ENCODE assay signal across 14 cellular contexts in genomic region chr10:101071266-101071884, GRCh38. TPM values are rescaled to one million over a fixed set of nuclear protein-coding genes. Genes with fewer than 3 reads are reported as not detected.
DNase-seq lines count a peak whose midpoint lies in the region; ATAC-seq and TF ChIP-seq lines count a peak whose summit lies in the region.
"Had no signal": no experiment of that assay in that cellular context is flagged by ENCODE, and none has a peak within 500 bp of the region (broad histone marks: within the 10 kb centered on the region; RNA-seq: fewer than 3 reads in every experiment).

No MANE protein-coding gene starts in this region.

- H4K5ac ChIP-seq in mesendoderm (ENCODE audit: low read length) = no peak overlapping the region

- no peak overlapping the region for H2AK5ac ChIP-seq in mesendoderm (ENCODE audit: low read length)

- no peak overlapping the region for H3K27ac Mint-ChIP-seq in stimulated activated naive CD8-positive, alpha-beta T cell treated with anti-CD3 and anti-CD28 coated beads, Interleukin-15, amount 100 ng/mL, for 72 hours
- H3K27ac Mint-ChIP-seq: CD8-positive, alpha-beta T cell had no signal

- no peak overlapping the region for H3K18ac ChIP-seq in mesendoderm (ENCODE audit: low read length)

- no peak overlapping the region for H4K8ac ChIP-seq in mesendoderm (ENCODE audit: low read depth, low read length)

- H3K4me3 Mint-ChIP-seq in stimulated activated naive CD8-positive, alpha-beta T cell treated with anti-CD3 and anti-CD28 coated beads, Interleukin-15, amount 100 ng/mL, for 72 hours = no peak overlapping the region
- H3K4me3 Mint-ChIP-seq: CD8-positive, alpha-beta T cell had no signal

- WGBS in mesendoderm (ENCODE audit: extremely low coverage, insufficient coverage, low lambda C conversion rate) = no CpG with 5 or more reads among the region's 6 CpGs

- peak overlapping the region in 1 of 2 donors; percentile 60 for H3K27ac ChIP-seq in left lung
- H3K27ac ChIP-seq in mesendoderm (ENCODE audit: low read depth, low read length) = no peak overlapping the region
- H3K27ac ChIP-seq: gastrocnemius medialis had no signal

- H3K23ac ChIP-seq in mesendoderm (ENCODE audit: low read length) = no peak overlapping the region

- H3K36me3 ChIP-seq in left lung (no peaks in the 10 kb centered on the region), mesendoderm (ENCODE audit: control insufficient read depth, insufficient read depth, low read length) (no peaks in the 10 kb centered on the region)
- H3K36me3 ChIP-seq: gastrocnemius medialis had no signal

- H3K4me1 ChIP-seq in left lung (peaks cover 0 to 28% of the 10 kb centered on the region in 2 donors), mesendoderm (ENCODE audit: control insufficient read depth, low read depth, low read length) (peaks cover 7% of the 10 kb centered on the region)

- H3K27me3 ChIP-seq in left lung = peaks cover 13 to 64% of the 10 kb centered on the region in 2 donors
- H3K27me3 ChIP-seq in mesendoderm (ENCODE audit: insufficient read depth, low read length, poor library complexity) = peaks cover 10% of the 10 kb centered on the region

- H3K9ac ChIP-seq in mesendoderm (ENCODE audit: low read length) = no peak overlapping the region
- H3K9ac ChIP-seq: SK-N-SH had no signal

- no peak for TF ChIP-seq CTCF in left lung (IDR thresholded peaks at IDR 0.05)

- peaks cover 22% of the 10 kb centered on the region for H3K4me1 Mint-ChIP-seq in stimulated activated naive CD8-positive, alpha-beta T cell treated with anti-CD3 and anti-CD28 coated beads, Interleukin-15, amount 100 ng/mL, for 72 hours

- H3K79me2 ChIP-seq in mesendoderm (ENCODE audit: control insufficient read depth, insufficient read depth, low read length) = no peaks in the 10 kb centered on the region

- H3K56ac ChIP-seq in mesendoderm (ENCODE audit: low read length) = no peak overlapping the region

- H3K9me3 ChIP-seq in left lung = no peaks in the 10 kb centered on the region
- H3K9me3 ChIP-seq: gastrocnemius medialis, SK-N-SH had no signal

- H3K9me3 Mint-ChIP-seq in stimulated activated naive CD8-positive, alpha-beta T cell treated with anti-CD3 and anti-CD28 coated beads, Interleukin-15, amount 100 ng/mL, for 72 hours = no peaks in the 10 kb centered on the region
- H3K9me3 Mint-ChIP-seq: CD8-positive, alpha-beta T cell had no signal

- no peak for ATAC-seq in stimulated activated naive CD8-positive, alpha-beta T cell treated with anti-CD3 and anti-CD28 coated beads, Interleukin-15, Interleukin-2, amounts not matched to agents 100 U/mL and 50 U/mL, for 24 hours
- ATAC-seq in stimulated activated naive CD8-positive, alpha-beta T cell treated with anti-CD3 and anti-CD28 coated beads, Interleukin-15, amount 100 ng/mL, for 72 hours = no peak
- ATAC-seq in left lung = peak; percentile 31
- ATAC-seq: CD8-positive, alpha-beta T cell; gastrocnemius medialis had no signal

- no peak overlapping the region for H2BK15ac ChIP-seq in mesendoderm (replicated peaks; ENCODE audit: low read depth)

- H3K4me3 ChIP-seq in left lung (no peak overlapping the region), mesendoderm (ENCODE audit: low read length) (no peak overlapping the region)
- H3K4me3 ChIP-seq: gastrocnemius medialis, smooth muscle cell had no signal

- no peaks in the 10 kb centered on the region for H3K79me1 ChIP-seq in mesendoderm (ENCODE audit: low read length)

- intact Hi-C loops in left lung (cut with DNase I) = no loop called here

- H2BK5ac ChIP-seq in mesendoderm (ENCODE audit: low read length) = no peak overlapping the region

- no peak overlapping the region for H3K4ac ChIP-seq in mesendoderm (ENCODE audit: low read depth, low read length)

- peaks cover 65% of the 10 kb centered on the region for H3K27me3 Mint-ChIP-seq in stimulated activated naive CD8-positive, alpha-beta T cell treated with anti-CD3 and anti-CD28 coated beads, Interleukin-15, amount 100 ng/mL, for 72 hours

- H3K4me2 ChIP-seq in mesendoderm (ENCODE audit: low read length) = no peak overlapping the region
- H3K4me2 ChIP-seq: SK-N-SH, smooth muscle cell had no signal

- no peak overlapping the region for H2BK120ac ChIP-seq in mesendoderm (ENCODE audit: low read depth, low read length)

- peak; percentile 41 for DNase-seq in stimulated activated naive CD8-positive, alpha-beta T cell treated with anti-CD3 and anti-CD28 coated beads, Interleukin-15, Interleukin-2, amounts not matched to agents 100 U/mL and 50 U/mL, for 24 hours
- DNase-seq in stimulated activated naive CD8-positive, alpha-beta T cell treated with anti-CD3 and anti-CD28 coated beads, Interleukin-15, amount 100 ng/mL, for 72 hours = no peak
- DNase-seq in SIG-M5 treated with dmso at 0.1 percent for 504 hours (lab: John Stamatoyannopoulos, UW; ENCODE audit: unreplicated experiment) (peak; percentile 98), left lung (peak in 1 of 2 donors; percentile 87), NCI-H2196 (lab: John Stamatoyannopoulos, UW; ENCODE audit: unreplicated experiment) (no peak), DMS153 treated with DMSO at 0.1 percent for 48 hours (lab: John Stamatoyannopoulos, UW; ENCODE audit: unreplicated experiment) (no peak), mesendoderm (no peak), NCI-H2081 (lab: John Stamatoyannopoulos, UW) (no peak)
- DNase-seq: CD8-positive, alpha-beta T cell; midbrain; SK-N-SH had no signal

RNA-seq across cellular contexts. Expression of gene KAZALD1, which starts 9.6 kb away (rescaled TPM):
- 10 to 100 TPM in 1 of 2 donors, 1 to 10 TPM in 1; 7.1 to 12.0 TPM for total RNA-seq in left lung
- polyA plus RNA-seq in mesendoderm (2013, experiment 1 of 2) = 0.22 TPM
- 0.21 TPM for polyA plus RNA-seq in mesendoderm (2013, experiment 2 of 2)
- total RNA-seq: CD8-positive, alpha-beta T cell had no signal

RNA-seq across cellular contexts. Expression of gene SFXN3, which starts 40.3 kb away (rescaled TPM):
- 10 to 100 TPM; 67.2 to 79.0 TPM for total RNA-seq in left lung
- polyA plus RNA-seq in mesendoderm (2013, experiment 1 of 2) = 1.3 TPM
- 1.3 TPM for polyA plus RNA-seq in mesendoderm (2013, experiment 2 of 2)

RNA-seq across cellular contexts. Expression of gene PDZD7, which starts 40.4 kb away (rescaled TPM):
- under 1 TPM; 0.58 to 0.96 TPM for total RNA-seq in left lung
- polyA plus RNA-seq in mesendoderm (2013, experiment 1 of 2) = 0.39 TPM
- 0.39 TPM for polyA plus RNA-seq in mesendoderm (2013, experiment 2 of 2)

RNA-seq across cellular contexts. Expression of gene TLX1, which starts 59.7 kb away (rescaled TPM):
- total RNA-seq in left lung = not detected
- polyA plus RNA-seq in mesendoderm (2013, experiment 1 of 2) = 0.06 TPM
- not detected for polyA plus RNA-seq in mesendoderm (2013, experiment 2 of 2)
- total RNA-seq: CD8-positive, alpha-beta T cell; gastrocnemius medialis; HT-29; smooth muscle cell had no signal
- polyA plus RNA-seq: SK-N-SH, smooth muscle cell had no signal

Comparison
In these comparisons a context has a peak if more than half of its experiments do, and no peak if none do; other contexts are left out.
1. DNase-seq: peak in stimulated activated naive CD8-positive, alpha-beta T cell treated with anti-CD3 and anti-CD28 coated beads, Interleukin-15, Interleukin-2, amounts not matched to agents 100 U/mL and 50 U/mL, for 24 hours (single experiment) and SIG-M5 treated with dmso at 0.1 percent for 504 hours (single experiment); none in stimulated activated naive CD8-positive, alpha-beta T cell treated with anti-CD3 and anti-CD28 coated beads, Interleukin-15, amount 100 ng/mL, for 72 hours (0 of 2), NCI-H2196 (single experiment), DMS153 treated with DMSO at 0.1 percent for 48 hours (single experiment), mesendoderm (single experiment) and NCI-H2081 (0 of 2).